24 cellular contexts compared by ENCODE assay signal in the genomic region with DNA sequence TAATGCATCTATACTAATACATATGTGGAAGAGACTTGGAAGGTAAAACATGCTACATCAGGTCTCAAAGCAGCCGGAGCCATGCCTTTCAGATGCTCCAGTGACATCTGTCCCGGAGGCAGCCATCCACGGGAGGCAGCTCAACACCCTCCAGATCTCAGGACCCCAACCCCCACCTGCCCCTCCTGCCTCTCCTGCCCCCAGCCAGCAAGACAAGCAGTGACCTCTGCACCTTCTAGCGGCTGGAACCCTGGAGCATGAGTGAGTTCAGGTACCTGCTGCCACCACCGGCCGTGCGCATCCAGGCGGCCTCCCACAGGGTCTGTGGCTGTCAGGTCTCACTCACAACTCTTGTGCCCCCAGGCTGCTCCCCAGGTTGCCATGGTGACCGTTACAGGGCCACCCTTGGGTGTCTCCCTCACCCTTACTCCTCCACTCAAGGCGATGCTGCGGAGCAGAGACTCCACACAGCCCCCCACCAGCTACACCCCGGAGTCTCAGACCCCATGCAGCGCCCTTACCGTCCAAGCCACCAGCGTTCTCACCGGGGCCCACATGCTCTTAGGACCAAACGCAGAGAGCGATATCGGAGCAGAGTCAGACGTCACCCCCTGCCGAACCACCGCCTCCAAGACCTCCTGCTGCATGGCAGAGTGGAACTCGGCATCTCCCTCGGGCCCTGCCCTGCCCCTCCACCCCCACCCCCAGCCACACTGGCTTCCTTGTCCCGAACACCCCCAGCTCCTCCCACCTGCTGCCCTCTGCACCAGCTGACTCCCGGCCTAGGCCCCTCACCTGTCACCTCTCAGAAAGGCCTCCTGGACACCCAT.
"Had no signal": no experiment of that assay in that cellular context is flagged by ENCODE, and none has a peak within 500 bp of the region (broad histone marks: within the 10 kb centered on the region; RNA-seq: fewer than 3 reads in every experiment).

No MANE protein-coding gene starts in this region.

- H3K27ac Mint-ChIP-seq: activated T-helper 1 cell treated with anti-CD3 and anti-CD28 coated beads, Interleukin-12 subunit alpha, Interleukin-12 subunit beta, Interleukin-2, Interleukin-4 antibody, amounts not matched to agents 30 ng/mL and 10 ng/mL and 1 ng/mL, durations not matched to agents 14 hours and 24 hours and 36 hours; mesothelial cell of epicardium; T-cell; T-helper 2 cell treated with Interferon-gamma antibody and Interleukin-4, amounts not matched to agents 5 μg/mL and 100 μg/mL, for 36 hours had no signal

- ATAC-seq: left ventricle myocardium superior; naive thymus-derived CD8-positive, alpha-beta T cell; pancreas; T-cell had no signal

- H3K4me1 Mint-ChIP-seq: mesothelial cell of epicardium had no signal

- H3K27me3 ChIP-seq: brain microvascular endothelial cell, neutrophil, pancreas, right atrium auricular region, stomach, suprapubic skin, tibial nerve had no signal

- DNase-seq: activated CD4-positive, alpha-beta T cell treated with anti-CD3 and anti-CD28 coated beads, Interleukin-2, amount 50 U/mL, for 48 hours; activated gamma-delta T cell; activated naive CD4-positive, alpha-beta T cell treated with anti-CD3 and anti-CD28 coated beads, Interleukin-2, amount 50 U/mL, for 16 hours; brain microvascular endothelial cell; caudate nucleus; dermis blood vessel endothelial cell; effector CD8-positive, alpha-beta T cell; foreskin melanocyte; hypothalamus; left ventricle myocardium superior; mammary epithelial cell; naive thymus-derived CD8-positive, alpha-beta T cell; psoas muscle; stimulated activated CD4-positive, alpha-beta T cell treated with anti-CD3 and anti-CD28 coated beads, Interleukin-4, amount 100 ng/mL, for 4 hours; stomach; T-cell had no signal

- H3K27ac ChIP-seq: brain microvascular endothelial cell, neutrophil, pancreas, psoas muscle, right atrium auricular region, stomach, suprapubic skin, tibial nerve had no signal

- H3K27me3 Mint-ChIP-seq: naive thymus-derived CD8-positive, alpha-beta T cell; T-cell had no signal

- H3K9me3 ChIP-seq: neutrophil, pancreas, psoas muscle, right atrium auricular region, stomach, suprapubic skin, tibial nerve had no signal

- H3K4me1 ChIP-seq: psoas muscle, right atrium auricular region, suprapubic skin, tibial nerve had no signal

- H3K4me3 ChIP-seq: pancreas, psoas muscle, right atrium auricular region, stomach, suprapubic skin, tibial nerve had no signal

- H3K4me3 Mint-ChIP-seq: activated T-helper 1 cell treated with anti-CD3 and anti-CD28 coated beads, Interleukin-12 subunit alpha, Interleukin-12 subunit beta, Interleukin-2, Interleukin-4 antibody, amounts not matched to agents 30 ng/mL and 10 ng/mL and 1 ng/mL, durations not matched to agents 14 hours and 24 hours and 36 hours; mesothelial cell of epicardium; naive thymus-derived CD8-positive, alpha-beta T cell; T-cell; T-helper 2 cell treated with Interferon-gamma antibody and Interleukin-4, amounts not matched to agents 5 μg/mL and 100 μg/mL, for 36 hours had no signal

- H3K9me3 Mint-ChIP-seq: activated T-helper 1 cell treated with anti-CD3 and anti-CD28 coated beads, Interleukin-12 subunit alpha, Interleukin-12 subunit beta, Interleukin-2, Interleukin-4 antibody, amounts not matched to agents 30 ng/mL and 10 ng/mL and 1 ng/mL, durations not matched to agents 14 hours and 24 hours and 36 hours; mesothelial cell of epicardium; naive thymus-derived CD8-positive, alpha-beta T cell; T-cell; T-helper 2 cell treated with Interferon-gamma antibody and Interleukin-4, amounts not matched to agents 5 μg/mL and 100 μg/mL, for 36 hours had no signal
